Comparison of ENCODE assay signal across 13 cellular contexts in the genomic region with DNA sequence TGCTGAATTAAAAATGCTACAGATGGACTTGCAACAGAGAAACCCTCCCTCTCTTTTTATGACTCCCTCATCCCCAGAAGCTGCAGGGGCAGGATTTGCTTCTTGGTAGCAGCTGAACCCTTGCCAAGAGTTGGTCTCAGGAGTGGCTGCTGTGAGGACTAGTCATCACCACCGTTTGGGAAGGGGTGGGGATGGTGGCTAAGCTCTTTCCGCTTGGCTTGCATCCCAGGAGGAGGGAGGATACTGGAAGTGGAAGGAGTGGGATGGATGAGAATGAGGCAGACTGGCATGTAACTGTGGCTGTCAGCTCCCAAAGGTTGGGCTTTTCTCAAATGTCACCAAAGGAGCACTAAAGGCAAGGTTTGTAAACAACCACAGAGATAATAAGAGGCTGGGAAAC. TPM values are rescaled to one million over a fixed set of nuclear protein-coding genes. Genes with fewer than 3 reads are reported as not detected.
DNase-seq lines count a peak whose midpoint lies in the region; TF ChIP-seq lines count a peak whose summit lies in the region.
"Had no signal": no experiment of that assay in that cellular context is flagged by ENCODE, and none has a peak within 500 bp of the region (broad histone marks: within the 10 kb centered on the region; RNA-seq: fewer than 3 reads in every experiment).

No MANE protein-coding gene starts in this region.

- no peak for TF ChIP-seq CTCF in kidney epithelial cell (IDR thresholded peaks at IDR 0.05; ENCODE audit: insufficient read depth, low read length, poor library complexity, severe bottlenecking)

- H3K4me3 ChIP-seq in kidney epithelial cell (ENCODE audit: low read depth, low read length): no peak overlapping the region
- H3K4me3 ChIP-seq: spleen had no signal

- DNase-seq in Ammon's horn (ENCODE audit: low spot score): peak; percentile 2
- peak; percentile 16 for DNase-seq in HT-29 (ENCODE audit: low spot score)
- peak; percentile 32 for DNase-seq in amniotic stem cell (lab: John Stamatoyannopoulos, UW)
- peak; percentile 59 for DNase-seq in kidney epithelial cell (ENCODE audit: low read depth)
- DNase-seq in activated naive CD4-positive, alpha-beta T cell treated with Interleukin-2 at 50 U/mL for 16 hours: no peak
- no peak for DNase-seq in activated T-cell treated with anti-CD3 and anti-CD28 coated beads, Interleukin-2, amount 50 U/mL, for 1 hour
- no peak for DNase-seq in NAMALWA (ENCODE audit: low spot score)
- DNase-seq in SK-N-DZ (ENCODE audit: low spot score): no peak
- DNase-seq: DND-41; endodermal cell; NCI-H526 treated with DMSO at 0.1 percent for 48 hours; spleen; stimulated activated naive B cell treated with anti-CD40 and anti-IgM and Interleukin-4, amounts not matched to agents 10 μg/mL and 1 μg/mL and 100 μg/mL, for 72 hours had no signal

- H3K27me3 ChIP-seq in kidney epithelial cell (ENCODE audit: control insufficient read depth, insufficient read depth, low read length): no peaks in the 10 kb centered on the region
- H3K27me3 ChIP-seq: spleen had no signal

- no peaks in the 10 kb centered on the region for H3K36me3 ChIP-seq in kidney epithelial cell (ENCODE audit: control insufficient read depth, insufficient read depth, low read length)
- H3K36me3 ChIP-seq: spleen had no signal

RNA-seq across cellular contexts. Expression of a gene that starts 50.8 kb away (rescaled TPM):
- not detected in 2 replicates for total RNA-seq in HT-29 (2014; rRNA removed; shearing (Covaris generic))
- total RNA-seq in kidney epithelial cell: 0.07 and 0.21 TPM in 2 replicates
- 0.14 TPM in 1 of 2 replicates, not detected in the other for polyA plus RNA-seq in SK-N-DZ (2014; cell fraction: cytosol; rRNA removed)
- 0.18 and 0.51 TPM in 2 replicates for polyA plus RNA-seq in SK-N-DZ (2014; cell fraction: nucleus; rRNA removed)

Comparison
In these comparisons a context has a peak if more than half of its experiments do, and no peak if none do; other contexts are left out.
1. DNase-seq: peak in Ammon's horn (single experiment), HT-29 (single experiment), amniotic stem cell (single experiment) and kidney epithelial cell (single experiment); none in activated naive CD4-positive, alpha-beta T cell treated with Interleukin-2 at 50 U/mL for 16 hours (single experiment), activated T-cell treated with anti-CD3 and anti-CD28 coated beads, Interleukin-2, amount 50 U/mL, for 1 hour (single experiment), NAMALWA (single experiment) and SK-N-DZ (single experiment).